17 cellular contexts compared by ENCODE assay signal in genomic region chr12:1566449-1567135, GRCh38.
"Had no signal": no experiment of that assay in that cellular context is flagged by ENCODE, and none has a peak within 500 bp of the region (broad histone marks: within the 10 kb centered on the region; RNA-seq: fewer than 3 reads in every experiment).

No MANE protein-coding gene starts in this region.

- H3K4me1 Mint-ChIP-seq: activated CD4-positive, alpha-beta T cell treated with anti-CD3 and anti-CD28 coated beads, Interleukin-2, amount 10 ng/mL, durations not matched to agents 7 days and 5 days; activated naive CD8-positive, alpha-beta T cell treated with anti-CD3 and anti-CD28 coated beads for 36 hours had no signal

- H3K27me3 ChIP-seq: esophagus squamous epithelium, tibial artery had no signal

- H3K4me3 Mint-ChIP-seq: activated CD4-positive, alpha-beta T cell treated with anti-CD3 and anti-CD28 coated beads, Interleukin-2, amount 10 ng/mL, durations not matched to agents 7 days and 5 days; activated naive CD8-positive, alpha-beta T cell treated with anti-CD3 and anti-CD28 coated beads for 36 hours; activated T-helper 1 cell treated with anti-CD3 and anti-CD28 coated beads, Interleukin-12 subunit alpha, Interleukin-12 subunit beta, Interleukin-2, Interleukin-4 antibody, amounts not matched to agents 30 ng/mL and 10 ng/mL and 1 ng/mL, durations not matched to agents 14 hours and 24 hours and 36 hours; brain; neural crest cell had no signal

- H3K36me3 Mint-ChIP-seq: activated naive CD8-positive, alpha-beta T cell treated with anti-CD3 and anti-CD28 coated beads for 36 hours had no signal

- H3K27me3 Mint-ChIP-seq: activated naive CD8-positive, alpha-beta T cell treated with anti-CD3 and anti-CD28 coated beads for 36 hours; brain had no signal

- H3K27ac ChIP-seq: coronary artery, esophagus squamous epithelium, skin epidermis, tibial artery had no signal

- H3K36me3 ChIP-seq: tibial artery had no signal

- H3K9me3 Mint-ChIP-seq: activated CD4-positive, alpha-beta T cell treated with anti-CD3 and anti-CD28 coated beads, Interleukin-2, amount 10 ng/mL, durations not matched to agents 7 days and 5 days; activated naive CD8-positive, alpha-beta T cell treated with anti-CD3 and anti-CD28 coated beads for 36 hours; activated T-helper 1 cell treated with anti-CD3 and anti-CD28 coated beads, Interleukin-12 subunit alpha, Interleukin-12 subunit beta, Interleukin-2, Interleukin-4 antibody, amounts not matched to agents 30 ng/mL and 10 ng/mL and 1 ng/mL, durations not matched to agents 14 hours and 24 hours and 36 hours; brain; neural crest cell had no signal

- H3K4me1 ChIP-seq: esophagus squamous epithelium had no signal

- H3K4me3 ChIP-seq: coronary artery, esophagus squamous epithelium, skin epidermis, tibial artery had no signal

- H3K27ac Mint-ChIP-seq: activated CD4-positive, alpha-beta T cell treated with anti-CD3 and anti-CD28 coated beads, Interleukin-2, amount 10 ng/mL, durations not matched to agents 7 days and 5 days; activated naive CD8-positive, alpha-beta T cell treated with anti-CD3 and anti-CD28 coated beads for 36 hours; brain had no signal

- DNase-seq: activated CD4-positive, alpha-beta T cell treated with anti-CD3 and anti-CD28 coated beads, Interleukin-2, amount 10 ng/mL, durations not matched to agents 7 days and 5 days; activated CD4-positive, CD25-positive, alpha-beta regulatory T cell; activated naive CD8-positive, alpha-beta T cell treated with anti-CD3 and anti-CD28 coated beads for 36 hours; amygdala; central memory CD4-positive, alpha-beta T cell; esophagus squamous epithelium; hypothalamus; stimulated activated CD4-positive, alpha-beta T cell treated with anti-CD3 and anti-CD28 coated beads, Interleukin-15, amount 100 ng/mL, for 24 hours; stimulated activated CD4-positive, alpha-beta T cell treated with anti-CD3 and anti-CD28 coated beads, Interleukin-4, amount 100 ng/mL, for 24 hours; stimulated activated naive CD4-positive, alpha-beta T cell; T-helper 1 cell; tibial artery had no signal

- H3K9me3 ChIP-seq: esophagus squamous epithelium, tibial artery had no signal
